Comparison of ENCODE assay signal across 33 cellular contexts in the genomic region with DNA sequence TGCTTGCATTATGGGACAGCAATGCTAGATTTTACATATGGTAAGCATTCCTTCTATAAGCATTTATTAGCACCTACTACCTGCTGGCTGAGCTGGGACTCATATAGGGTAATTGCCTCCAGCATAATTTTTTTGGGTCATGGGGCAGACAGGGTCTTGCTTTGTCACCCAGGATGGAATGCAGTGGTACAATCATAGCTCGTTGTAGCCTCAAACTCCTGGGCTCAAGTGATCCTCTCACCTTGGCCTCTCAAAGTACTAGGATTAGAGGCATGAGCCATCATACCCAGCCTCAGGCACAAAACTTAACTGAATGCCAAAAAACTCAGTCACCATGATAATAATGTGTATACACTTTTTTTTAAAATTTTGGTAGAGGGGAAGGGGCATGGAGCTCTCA.
"Had no signal": no experiment of that assay in that cellular context is flagged by ENCODE, and none has a peak within 500 bp of the region (broad histone marks: within the 10 kb centered on the region; RNA-seq: fewer than 3 reads in every experiment).

No MANE protein-coding gene starts in this region.

- H3K4me3 Mint-ChIP-seq: activated B cell treated with CpG ODN at 0.5 μM for 24 hours; activated CD4-positive, alpha-beta memory T cell treated with anti-CD3 and anti-CD28 coated beads for 36 hours; activated CD4-positive, alpha-beta T cell treated with anti-CD3 and anti-CD28 coated beads, Interleukin-2, amount 10 ng/mL, durations not matched to agents 24 days and 14 days; activated CD8-positive, alpha-beta T cell treated with anti-CD3 and anti-CD28 coated beads for 36 hours; activated naive CD4-positive, alpha-beta T cell treated with anti-CD3 and anti-CD28 coated beads for 36 hours; activated naive CD4-positive, alpha-beta T cell treated with anti-CD3 and anti-CD28 coated beads, Interleukin-2, amount 50 U/mL, for 24 hours; activated naive CD8-positive, alpha-beta T cell; activated naive CD8-positive, alpha-beta T cell treated with anti-CD3 and anti-CD28 coated beads, Interleukin-2, amount 10 ng/mL, durations not matched to agents 7 days and 5 days; activated naive CD8-positive, alpha-beta T cell treated with anti-CD3 and anti-CD28 coated beads, Interleukin-2, amount 50 U/mL, for 24 hours; activated T-cell treated with anti-CD3 and anti-CD28 coated beads, Interleukin-2, amount 50 U/mL, for 4 hours; activated T-cell treated with anti-CD3 and anti-CD28 coated beads, Interleukin-2, amount 50 U/mL, for 72 hours; activated T-helper 1 cell treated with anti-CD3 and anti-CD28 coated beads, Interleukin-12 subunit alpha, Interleukin-12 subunit beta, Interleukin-2, Interleukin-4 antibody, amounts not matched to agents 30 ng/mL and 10 ng/mL and 1 ng/mL, durations not matched to agents 14 hours and 24 hours and 36 hours; activated T-helper 17 cell treated with anti-CD3 and anti-CD28 coated beads, Interleukin-2, amount 50 U/mL, for 72 hours; brain; central memory CD8-positive, alpha-beta T cell; T-helper 17 cell had no signal

- H3K36me3 ChIP-seq: ascending aorta, cardiac muscle cell had no signal

- H3K36me3 Mint-ChIP-seq: activated CD4-positive, alpha-beta memory T cell treated with anti-CD3 and anti-CD28 coated beads for 36 hours; brain had no signal

- H3K4me3 ChIP-seq: ascending aorta, cardiac muscle cell had no signal

- H3K27me3 ChIP-seq: ascending aorta had no signal

- H3K27ac ChIP-seq: ascending aorta, cardiac muscle cell, VCaP had no signal

- DNase-seq: activated B cell treated with CpG ODN at 0.5 μM for 24 hours; activated CD4-positive, alpha-beta memory T cell treated with anti-CD3 and anti-CD28 coated beads for 36 hours; activated CD4-positive, alpha-beta T cell treated with anti-CD3 and anti-CD28 coated beads for 4 hours; activated CD4-positive, alpha-beta T cell treated with anti-CD3 and anti-CD28 coated beads, Interleukin-2, amount 10 ng/mL, durations not matched to agents 24 days and 14 days; activated CD4-positive, alpha-beta T cell treated with anti-CD3 and anti-CD28 coated beads, Interleukin-2, amount 50 U/mL, for 1 hour; activated CD4-positive, alpha-beta T cell treated with anti-CD3 and anti-CD28 coated beads, Interleukin-2, amount 50 U/mL, for 4 hours; activated CD4-positive, CD25-positive, alpha-beta regulatory T cell treated with anti-CD3 and anti-CD28 coated beads, Interleukin-2, amount 50 U/mL, for 72 hours; activated CD8-positive, alpha-beta memory T cell treated with anti-CD3 and anti-CD28 coated beads, Interleukin-2, amount 50 U/mL, for 4 hours; activated CD8-positive, alpha-beta T cell treated with anti-CD3 and anti-CD28 coated beads for 36 hours; activated effector memory CD4-positive, alpha-beta T cell treated with anti-CD3 and anti-CD28 coated beads, Interleukin-2, amount 50 U/mL, for 16 hours; activated gamma-delta T cell treated with Interleukin-2 at 50 U/mL for 16 hours; activated naive CD4-positive, alpha-beta T cell; activated naive CD4-positive, alpha-beta T cell treated with anti-CD3 and anti-CD28 coated beads for 36 hours; activated naive CD8-positive, alpha-beta T cell treated with anti-CD3 and anti-CD28 coated beads, Interleukin-2, amount 10 ng/mL, durations not matched to agents 7 days and 5 days; activated naive CD8-positive, alpha-beta T cell treated with anti-CD3 and anti-CD28 coated beads, Interleukin-2, amount 50 U/mL, for 24 hours; activated T-cell treated with anti-CD3 and anti-CD28 coated beads for 4 hours; activated T-cell treated with anti-CD3 and anti-CD28 coated beads, Interleukin-2, amount 50 U/mL, for 1 hour; activated T-cell treated with anti-CD3 and anti-CD28 coated beads, Interleukin-2, amount 50 U/mL, for 4 hours; activated T-cell treated with anti-CD3 and anti-CD28 coated beads, Interleukin-2, amount 50 U/mL, for 72 hours; amygdala; anterior cingulate cortex; caudate nucleus; cerebellar nuclear complex; T-helper 17 cell had no signal

- H3K9me3 Mint-ChIP-seq: central memory CD8-positive, alpha-beta T cell had no signal

- H3K4me1 ChIP-seq: ascending aorta had no signal

- H3K4me1 Mint-ChIP-seq: activated B cell treated with CpG ODN at 0.5 μM for 24 hours; activated CD4-positive, alpha-beta T cell treated with anti-CD3 and anti-CD28 coated beads, Interleukin-2, amount 10 ng/mL, durations not matched to agents 24 days and 14 days; activated naive CD4-positive, alpha-beta T cell treated with anti-CD3 and anti-CD28 coated beads, Interleukin-2, amount 50 U/mL, for 24 hours; activated naive CD8-positive, alpha-beta T cell treated with anti-CD3 and anti-CD28 coated beads, Interleukin-2, amount 10 ng/mL, durations not matched to agents 7 days and 5 days; activated naive CD8-positive, alpha-beta T cell treated with anti-CD3 and anti-CD28 coated beads, Interleukin-2, amount 50 U/mL, for 24 hours; activated T-helper 17 cell treated with anti-CD3 and anti-CD28 coated beads, Interleukin-2, amount 50 U/mL, for 72 hours; brain; central memory CD8-positive, alpha-beta T cell; T-helper 17 cell had no signal

- H3K27ac Mint-ChIP-seq: activated B cell treated with CpG ODN at 0.5 μM for 24 hours; activated CD4-positive, alpha-beta memory T cell treated with anti-CD3 and anti-CD28 coated beads for 36 hours; activated CD4-positive, alpha-beta T cell treated with anti-CD3 and anti-CD28 coated beads, Interleukin-2, amount 10 ng/mL, durations not matched to agents 24 days and 14 days; activated CD8-positive, alpha-beta T cell treated with anti-CD3 and anti-CD28 coated beads for 36 hours; activated naive CD4-positive, alpha-beta T cell treated with anti-CD3 and anti-CD28 coated beads for 36 hours; activated naive CD4-positive, alpha-beta T cell treated with anti-CD3 and anti-CD28 coated beads, Interleukin-2, amount 50 U/mL, for 24 hours; activated naive CD8-positive, alpha-beta T cell; activated naive CD8-positive, alpha-beta T cell treated with anti-CD3 and anti-CD28 coated beads, Interleukin-2, amount 10 ng/mL, durations not matched to agents 7 days and 5 days; activated naive CD8-positive, alpha-beta T cell treated with anti-CD3 and anti-CD28 coated beads, Interleukin-2, amount 50 U/mL, for 24 hours; activated T-cell treated with anti-CD3 and anti-CD28 coated beads, Interleukin-2, amount 50 U/mL, for 72 hours; activated T-helper 1 cell treated with anti-CD3 and anti-CD28 coated beads, Interleukin-12 subunit alpha, Interleukin-12 subunit beta, Interleukin-2, Interleukin-4 antibody, amounts not matched to agents 30 ng/mL and 10 ng/mL and 1 ng/mL, durations not matched to agents 14 hours and 24 hours and 36 hours; activated T-helper 17 cell treated with anti-CD3 and anti-CD28 coated beads, Interleukin-2, amount 50 U/mL, for 72 hours; brain; T-helper 17 cell had no signal
